1 cellular context compared by ENCODE assay signal in the genomic region with DNA sequence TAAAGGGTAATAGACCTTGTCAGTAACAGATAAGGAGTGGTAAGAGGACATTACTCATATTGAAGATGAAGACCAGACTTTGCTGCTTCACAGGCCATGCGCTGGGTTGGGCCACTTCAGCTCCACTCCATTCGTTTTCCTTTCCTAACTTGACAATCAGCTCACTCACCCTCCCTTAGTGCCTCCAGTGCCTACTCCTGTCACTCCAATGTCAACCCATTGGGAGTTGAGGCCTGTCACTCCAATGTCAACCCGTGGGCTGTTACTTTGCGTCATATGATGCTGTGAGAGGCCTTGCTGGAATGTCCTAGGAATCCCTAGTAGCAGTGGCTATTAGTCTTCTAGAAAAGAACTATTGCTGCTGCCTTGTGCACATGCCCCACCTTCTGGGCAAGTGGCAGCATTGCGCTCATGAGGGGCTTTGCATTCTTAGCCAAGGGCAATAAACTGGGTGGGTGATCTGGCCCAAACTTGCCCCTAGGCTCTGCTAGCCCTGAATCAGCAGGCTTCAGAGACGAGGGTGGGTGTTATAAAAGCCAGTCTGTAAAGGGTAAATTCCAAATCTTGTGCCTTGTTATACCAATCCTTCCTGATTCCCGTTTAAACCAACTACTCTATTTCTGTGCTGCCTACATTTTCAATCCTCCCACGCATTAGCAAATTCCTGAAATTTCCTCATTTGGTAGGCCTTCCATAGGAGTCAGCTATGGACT.
TF ChIP-seq lines count a peak whose summit lies in the region.

No MANE protein-coding gene starts in this region.

TF ChIP-seq in WTC11, 78 proteins besides CTCF, POLR2A, EP300 and RAD21 (continued from another document):
- TF ChIP-seq ATF2 (CRISPR knock-in tag; IDR thresholded peaks at IDR 0.05; ENCODE audit: borderline replicate concordance, low read depth) (no peak), ERG (CRISPR knock-in tag; IDR thresholded peaks at IDR 0.05) (0 out of 2 replicates have a peak, but pooled peaks have one; percentile 43), PRRX2 (CRISPR knock-in tag; IDR thresholded peaks at IDR 0.05) (0 out of 2 replicates have a peak, but pooled peaks have one; percentile 34), ZNF138 (CRISPR knock-in tag; conservative IDR thresholded peaks at IDR 0.05) (no peak), TEAD4 (CRISPR knock-in tag; IDR thresholded peaks at IDR 0.05) (0 out of 2 replicates have a peak, but pooled peaks have one; percentile 50), EMX1 (CRISPR knock-in tag; IDR thresholded peaks at IDR 0.05) (no peak), ATF3 (CRISPR knock-in tag; conservative IDR thresholded peaks at IDR 0.05) (no peak)
- TF ChIP-seq, protein P1, sequence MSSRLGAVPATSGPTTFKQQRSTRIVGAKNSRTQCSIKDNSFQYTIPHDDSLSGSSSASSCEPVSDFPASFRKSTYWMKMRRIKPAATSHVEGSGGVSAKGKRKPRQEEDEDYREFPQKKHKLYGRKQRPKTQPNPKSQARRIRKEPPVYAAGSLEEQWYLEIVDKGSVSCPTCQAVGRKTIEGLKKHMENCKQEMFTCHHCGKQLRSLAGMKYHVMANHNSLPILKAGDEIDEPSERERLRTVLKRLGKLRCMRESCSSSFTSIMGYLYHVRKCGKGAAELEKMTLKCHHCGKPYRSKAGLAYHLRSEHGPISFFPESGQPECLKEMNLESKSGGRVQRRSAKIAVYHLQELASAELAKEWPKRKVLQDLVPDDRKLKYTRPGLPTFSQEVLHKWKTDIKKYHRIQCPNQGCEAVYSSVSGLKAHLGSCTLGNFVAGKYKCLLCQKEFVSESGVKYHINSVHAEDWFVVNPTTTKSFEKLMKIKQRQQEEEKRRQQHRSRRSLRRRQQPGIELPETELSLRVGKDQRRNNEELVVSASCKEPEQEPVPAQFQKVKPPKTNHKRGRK (CRISPR knock-in tag; IDR thresholded peaks at IDR 0.05; ENCODE audit: borderline replicate concordance): no peak
- TF ChIP-seq, protein P2, sequence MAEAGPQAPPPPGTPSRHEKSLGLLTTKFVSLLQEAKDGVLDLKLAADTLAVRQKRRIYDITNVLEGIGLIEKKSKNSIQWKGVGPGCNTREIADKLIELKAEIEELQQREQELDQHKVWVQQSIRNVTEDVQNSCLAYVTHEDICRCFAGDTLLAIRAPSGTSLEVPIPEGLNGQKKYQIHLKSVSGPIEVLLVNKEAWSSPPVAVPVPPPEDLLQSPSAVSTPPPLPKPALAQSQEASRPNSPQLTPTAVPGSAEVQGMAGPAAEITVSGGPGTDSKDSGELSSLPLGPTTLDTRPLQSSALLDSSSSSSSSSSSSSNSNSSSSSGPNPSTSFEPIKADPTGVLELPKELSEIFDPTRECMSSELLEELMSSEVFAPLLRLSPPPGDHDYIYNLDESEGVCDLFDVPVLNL (CRISPR knock-in tag; IDR thresholded peaks at IDR 0.05; ENCODE audit: borderline replicate concordance, low read depth): no peak
